Comparison of ENCODE assay signal across 12 cellular contexts in genomic region chr1:188489336-188490112, GRCh38.
DNase-seq lines count a peak whose midpoint lies in the region; ATAC-seq and TF ChIP-seq lines count a peak whose summit lies in the region.
"Had no signal": no experiment of that assay in that cellular context is flagged by ENCODE, and none has a peak within 500 bp of the region (broad histone marks: within the 10 kb centered on the region; RNA-seq: fewer than 3 reads in every experiment).

No MANE protein-coding gene starts in this region.

- H3K4me3 Mint-ChIP-seq in WTC11, result no peak overlapping the region

- ATAC-seq in WTC11, result peak; percentile 80
- ATAC-seq: foreskin keratinocyte had no signal

- H3K4me1 Mint-ChIP-seq in WTC11, result peaks cover 4% of the 10 kb centered on the region

- CTCF ChIA-PET in WTC11 (lab: Charles Lee), result no interaction called here

- H3K27ac Mint-ChIP-seq in WTC11, result no peak overlapping the region

- POLR2A ChIA-PET in WTC11 (lab: Charles Lee), result no interaction called here

- H3K9me3 Mint-ChIP-seq in WTC11, result peaks cover 5% of the 10 kb centered on the region; the same call in 1 of the 2 replicates

- no peaks in the 10 kb centered on the region for H3K36me3 Mint-ChIP-seq in WTC11

- H3K27ac ChIP-seq in coronary artery, result no peak overlapping the region
- H3K27ac ChIP-seq: foreskin keratinocyte had no signal

- no peak for TF ChIP-seq CTCF in WTC11 (IDR thresholded peaks at IDR 0.05)
- no peak for TF ChIP-seq CTCF in coronary artery (IDR thresholded peaks at IDR 0.05)

- peak; percentile 11 for DNase-seq in COLO829 (ENCODE audit: low spot score)
- DNase-seq in HT1080 (ENCODE audit: low read depth), result peak; percentile 64
- no peak for DNase-seq in WTC11 (ENCODE audit: low spot score)
- peak; percentile 10 for DNase-seq in iPS-NIHi7 (ENCODE audit: extremely low spot score)
- no peak for DNase-seq in mucosa of gallbladder (ENCODE audit: low spot score)
- DNase-seq in coronary artery (ENCODE audit: low spot score), result no peak
- no peak for DNase-seq in NCI-H1092 (lab: John Stamatoyannopoulos, UW)
- DNase-seq in anterior cingulate cortex (lab: John Stamatoyannopoulos, UW), result no peak
- DNase-seq: foreskin keratinocyte; GF-D8; NCI-H1092 treated with DMSO at 0.1 percent for 48 hours; stimulated activated CD8-positive, alpha-beta memory T cell treated with anti-CD3 and anti-CD28 coated beads, Interleukin-4, amount 100 ng/mL, for 48 hours had no signal

- no peaks in the 10 kb centered on the region for H3K27me3 Mint-ChIP-seq in WTC11 (ENCODE audit: low read depth)

- no peak overlapping the region for H3K4me3 ChIP-seq in coronary artery

TF ChIP-seq in WTC11, 78 proteins besides CTCF, POLR2A, EP300 and RAD21:
- no peak for TF ChIP-seq PREB (CRISPR knock-in tag; IDR thresholded peaks at IDR 0.05; ENCODE audit: borderline replicate concordance)

Comparison
In these comparisons a context has a peak if more than half of its experiments do, and no peak if none do; other contexts are left out.
1. DNase-seq: peak in COLO829 (single experiment), HT1080 (single experiment) and iPS-NIHi7 (single experiment); none in WTC11 (single experiment), mucosa of gallbladder (single experiment), coronary artery (single experiment), NCI-H1092 (single experiment) and anterior cingulate cortex (0 of 58).